ENCODE assay signal across 1 cellular context in the genomic region with DNA sequence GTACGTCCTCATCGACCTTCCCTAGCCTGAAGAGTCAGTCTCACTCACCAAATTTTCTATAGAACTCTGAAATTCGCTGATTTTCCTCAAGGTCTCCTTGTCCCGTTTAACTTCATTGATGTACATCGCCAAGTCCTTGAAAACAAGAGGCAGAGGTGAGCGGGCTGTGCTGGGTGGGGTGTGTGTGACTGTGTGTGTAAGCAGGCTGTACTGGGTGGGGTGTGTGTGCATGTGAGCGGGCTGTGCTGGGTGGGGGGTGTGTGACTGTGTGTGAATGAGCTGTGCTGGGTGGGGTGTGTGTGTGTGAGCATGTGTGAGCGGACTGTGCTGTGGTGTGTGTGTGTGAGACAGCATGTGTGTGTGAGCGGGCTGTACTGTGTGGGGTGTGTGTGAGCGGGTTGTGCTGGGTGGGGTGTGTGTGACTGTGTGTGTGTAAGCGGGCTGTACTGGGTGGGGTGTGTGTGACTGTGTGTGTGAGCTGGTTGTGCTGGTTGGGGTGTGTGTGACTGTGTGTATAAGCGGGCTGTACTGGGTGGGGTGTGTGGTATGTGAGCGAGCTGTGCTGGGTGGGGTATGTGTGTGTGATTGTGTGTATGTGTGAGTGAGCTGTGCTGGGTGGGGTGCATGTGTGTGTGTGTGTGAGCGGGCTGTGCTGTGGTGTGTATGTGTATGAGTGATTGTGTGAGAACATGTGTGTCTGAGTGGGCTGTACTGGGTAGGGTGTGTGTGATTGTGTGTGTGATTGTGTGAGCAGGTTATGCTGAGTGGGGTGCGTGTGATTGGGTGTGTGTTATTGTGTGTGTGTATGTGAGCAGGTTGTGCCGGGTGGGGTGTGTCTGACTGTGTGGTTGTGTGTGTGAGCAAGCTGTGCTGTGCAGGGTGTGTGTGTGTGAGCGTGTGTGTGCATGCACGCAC.
TF ChIP-seq lines count a peak whose summit lies in the region.

No MANE protein-coding gene starts in this region.

TF ChIP-seq in HepG2, 621 proteins besides CTCF, POLR2A, EP300 and RAD21:
- TF ChIP-seq CREB1 (IDR thresholded peaks at IDR 0.05) (no peak), CREB1 (CRISPR knock-in tag; IDR thresholded peaks at IDR 0.05) (no peak), ZNF136 (CRISPR knock-in tag; IDR thresholded peaks at IDR 0.05; ENCODE audit: low read depth) (no peak), PTBP1 (IDR thresholded peaks at IDR 0.05; ENCODE audit: low read depth, low read length, poor library complexity, severe bottlenecking) (no peak), ZFP36 (IDR thresholded peaks at IDR 0.05; ENCODE audit: borderline replicate concordance, low read depth, low read length, partially characterized antibody) (no peak), SRY (CRISPR knock-in tag; IDR thresholded peaks at IDR 0.05) (no peak), YY1 (IDR thresholded peaks at IDR 0.05; ENCODE audit: insufficient read depth, insufficient replicate concordance, low read depth, low read length) (no peak), ZNF30 (CRISPR knock-in tag; IDR thresholded peaks at IDR 0.05) (no peak), MYNN (CRISPR knock-in tag; IDR thresholded peaks at IDR 0.05; ENCODE audit: low read depth) (no peak), HNRNPL (IDR thresholded peaks at IDR 0.05; ENCODE audit: low read depth, low read length) (0 out of 2 replicates have a peak, but pooled peaks have one; percentile 38), ONECUT2 (CRISPR knock-in tag; IDR thresholded peaks at IDR 0.05) (no peak), CHD4 (IDR thresholded peaks at IDR 0.05; ENCODE audit: borderline replicate concordance, low read length) (no peak), CCAR2 (optimal IDR thresholded peaks at IDR 0.05; ENCODE audit: low read depth, low read length) (no peak), ZNF788 (CRISPR knock-in tag; IDR thresholded peaks at IDR 0.05; ENCODE audit: borderline replicate concordance) (no peak), ZNF703 (CRISPR knock-in tag; IDR thresholded peaks at IDR 0.05; ENCODE audit: borderline replicate concordance) (no peak), HDAC1 (CRISPR knock-in tag; IDR thresholded peaks at IDR 0.05) (no peak), HMGA1 (CRISPR knock-in tag; conservative IDR thresholded peaks at IDR 0.05) (no peak), ESRRA (CRISPR knock-in tag; IDR thresholded peaks at IDR 0.05; ENCODE audit: low read depth) (no peak), ZNF713 (CRISPR knock-in tag; IDR thresholded peaks at IDR 0.05) (no peak), AGO2 (optimal IDR thresholded peaks at IDR 0.05; ENCODE audit: low read depth, low read length) (peak; percentile 51), ETV5 (CRISPR knock-in tag; IDR thresholded peaks at IDR 0.05; ENCODE audit: borderline replicate concordance) (no peak), ZNF33B (CRISPR knock-in tag; IDR thresholded peaks at IDR 0.05) (no peak), HNRNPLL (IDR thresholded peaks at IDR 0.05; ENCODE audit: low read depth, low read length, poor library complexity, severe bottlenecking) (peak; percentile 68)
- TF ChIP-seq, protein P1, sequence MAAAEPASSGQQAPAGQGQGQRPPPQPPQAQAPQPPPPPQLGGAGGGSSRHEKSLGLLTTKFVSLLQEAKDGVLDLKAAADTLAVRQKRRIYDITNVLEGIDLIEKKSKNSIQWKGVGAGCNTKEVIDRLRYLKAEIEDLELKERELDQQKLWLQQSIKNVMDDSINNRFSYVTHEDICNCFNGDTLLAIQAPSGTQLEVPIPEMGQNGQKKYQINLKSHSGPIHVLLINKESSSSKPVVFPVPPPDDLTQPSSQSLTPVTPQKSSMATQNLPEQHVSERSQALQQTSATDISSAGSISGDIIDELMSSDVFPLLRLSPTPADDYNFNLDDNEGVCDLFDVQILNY (CRISPR knock-in tag; conservative IDR thresholded peaks at IDR 0.05) = no peak
- TF ChIP-seq, protein P2, sequence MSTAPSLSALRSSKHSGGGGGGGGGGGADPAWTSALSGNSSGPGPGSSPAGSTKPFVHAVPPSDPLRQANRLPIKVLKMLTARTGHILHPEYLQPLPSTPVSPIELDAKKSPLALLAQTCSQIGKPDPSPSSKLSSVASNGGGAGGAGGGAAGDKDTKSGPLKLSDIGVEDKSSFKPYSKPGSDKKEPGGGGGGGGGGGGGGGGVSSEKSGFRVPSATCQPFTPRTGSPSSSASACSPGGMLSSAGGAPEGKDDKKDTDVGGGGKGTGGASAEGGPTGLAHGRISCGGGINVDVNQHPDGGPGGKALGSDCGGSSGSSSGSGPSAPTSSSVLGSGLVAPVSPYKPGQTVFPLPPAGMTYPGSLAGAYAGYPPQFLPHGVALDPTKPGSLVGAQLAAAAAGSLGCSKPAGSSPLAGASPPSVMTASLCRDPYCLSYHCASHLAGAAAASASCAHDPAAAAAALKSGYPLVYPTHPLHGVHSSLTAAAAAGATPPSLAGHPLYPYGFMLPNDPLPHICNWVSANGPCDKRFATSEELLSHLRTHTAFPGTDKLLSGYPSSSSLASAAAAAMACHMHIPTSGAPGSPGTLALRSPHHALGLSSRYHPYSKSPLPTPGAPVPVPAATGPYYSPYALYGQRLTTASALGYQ (CRISPR knock-in tag; IDR thresholded peaks at IDR 0.05) = no peak
- TF ChIP-seq, protein P3, sequence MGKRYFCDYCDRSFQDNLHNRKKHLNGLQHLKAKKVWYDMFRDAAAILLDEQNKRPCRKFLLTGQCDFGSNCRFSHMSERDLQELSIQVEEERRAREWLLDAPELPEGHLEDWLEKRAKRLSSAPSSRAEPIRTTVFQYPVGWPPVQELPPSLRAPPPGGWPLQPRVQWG (CRISPR knock-in tag; IDR thresholded peaks at IDR 0.05; ENCODE audit: borderline replicate concordance, low read depth) = no peak
TF ChIP-seq in HepG2: peak in this region for 3.
